9 cellular contexts compared by ENCODE assay signal in the genomic region with DNA sequence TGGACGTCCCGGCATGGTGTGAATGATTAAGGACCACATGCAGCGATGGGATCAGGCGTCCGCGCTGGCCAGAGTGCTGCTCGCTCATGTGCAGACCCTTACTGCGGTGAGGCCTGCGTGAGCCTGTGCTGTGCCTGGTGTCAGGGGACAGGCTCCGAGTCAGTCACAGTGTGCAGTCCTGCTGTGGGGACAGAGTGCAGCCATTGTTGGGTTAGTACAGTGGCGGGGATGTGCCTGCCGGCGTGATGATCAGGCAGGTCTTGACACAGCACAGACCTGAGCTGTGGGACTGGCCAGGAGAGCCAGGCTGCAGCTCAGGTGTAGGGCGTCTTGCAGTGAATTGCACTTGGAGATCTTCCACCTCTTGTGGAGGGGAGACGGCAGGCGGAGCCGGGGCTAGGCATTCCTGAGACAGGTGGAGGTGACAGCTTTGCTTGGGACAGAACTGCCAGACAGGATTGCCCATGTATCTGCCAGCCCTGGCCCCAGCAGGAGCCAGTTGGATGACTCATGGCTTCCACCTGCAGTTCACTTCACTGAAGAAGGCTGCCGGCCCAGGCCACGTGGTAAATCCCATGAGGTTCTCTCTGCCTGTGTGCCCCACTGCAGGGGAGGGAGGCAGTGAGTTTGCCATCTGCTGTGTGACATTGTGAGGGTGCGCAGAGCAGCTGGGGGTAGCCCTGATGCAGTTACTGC. TPM values are rescaled to one million over a fixed set of nuclear protein-coding genes. Genes with fewer than 3 reads are reported as not detected.
DNase-seq lines count a peak whose midpoint lies in the region; ATAC-seq and TF ChIP-seq lines count a peak whose summit lies in the region.
"Had no signal": no experiment of that assay in that cellular context is flagged by ENCODE, and none has a peak within 500 bp of the region (broad histone marks: within the 10 kb centered on the region; RNA-seq: fewer than 3 reads in every experiment).

No MANE protein-coding gene starts in this region.

- peak; percentile 74 for DNase-seq in Daoy (ENCODE audit: low read depth)
- DNase-seq in NCI-H2196 (lab: John Stamatoyannopoulos, UW; ENCODE audit: unreplicated experiment): peak; percentile 71
- DNase-seq in dermis blood vessel endothelial cell: peak; percentile 78
- peak in 9 of 10 donors; percentile 26 to 97 (median 80) for DNase-seq in posterior cingulate gyrus
- no peak for DNase-seq in erythroblast (lab: John Stamatoyannopoulos, UW)
- DNase-seq in activated effector memory CD4-positive, alpha-beta T cell treated with Interleukin-2 at 50 U/mL for 16 hours: no peak
- no peak for DNase-seq in stimulated activated CD4-positive, alpha-beta T cell treated with anti-CD3 and anti-CD28 coated beads, Interleukin-2, amount 100 ng/mL, for 48 hours
- DNase-seq: effector memory CD4-positive, alpha-beta T cell had no signal

- ATAC-seq in HG03460 (IDR thresholded peaks at IDR 0.05; ENCODE audit: unreplicated experiment): no peak

- intact Hi-C loops in posterior cingulate gyrus (cut with DNase I): no loop called here

- no peak for TF ChIP-seq POLR2A in erythroblast (IDR thresholded peaks at IDR 0.05; ENCODE audit: low read length)

RNA-seq across cellular contexts. Expression of gene TRMU, which starts 17.3 kb away (rescaled TPM):
- total RNA-seq in Daoy (2014; rRNA removed; shearing (Covaris generic)): 60.4 and 77.4 TPM in 2 replicates
- 29.3 and 35.1 TPM in 2 replicates for total RNA-seq in dermis blood vessel endothelial cell

RNA-seq across cellular contexts. Expression of gene GTSE1, which starts 56.2 kb away (rescaled TPM):
- 21.1 and 27.8 TPM in 2 replicates for total RNA-seq in Daoy (2014; rRNA removed; shearing (Covaris generic))
- 2.7 and 15.6 TPM in 2 replicates for total RNA-seq in dermis blood vessel endothelial cell

Comparison
In these comparisons a context has a peak if more than half of its experiments do, and no peak if none do; other contexts are left out.
1. DNase-seq: peak in Daoy (single experiment), NCI-H2196 (single experiment), dermis blood vessel endothelial cell (single experiment) and posterior cingulate gyrus (9 of 10); none in erythroblast (0 of 2), activated effector memory CD4-positive, alpha-beta T cell treated with Interleukin-2 at 50 U/mL for 16 hours (single experiment) and stimulated activated CD4-positive, alpha-beta T cell treated with anti-CD3 and anti-CD28 coated beads, Interleukin-2, amount 100 ng/mL, for 48 hours (0 of 2).